Comparison of ENCODE assay signal across 14 cellular contexts in genomic region chr7:156560075-156560474, GRCh38.
DNase-seq lines count a peak whose midpoint lies in the region; TF ChIP-seq lines count a peak whose summit lies in the region.
"Had no signal": no experiment of that assay in that cellular context is flagged by ENCODE, and none has a peak within 500 bp of the region (broad histone marks: within the 10 kb centered on the region; RNA-seq: fewer than 3 reads in every experiment).

No MANE protein-coding gene starts in this region.

- no peak overlapping the region for H2BK12ac ChIP-seq in H9 (ENCODE audit: insufficient read length, low read depth, low read length)

- TF ChIP-seq EP300 in SK-N-SH (IDR thresholded peaks at IDR 0.05; ENCODE audit: borderline replicate concordance in 1 of 2, low read depth in 1 of 2, low read length in 1 of 2), result no peak

- no peak overlapping the region for H3K4ac ChIP-seq in H9 (ENCODE audit: low read depth, low read length)

- H3K9me3 Mint-ChIP-seq in H9, result peaks cover 19 to 20% of the 10 kb centered on the region in 2 experiments

- no peak overlapping the region for H3T11ph ChIP-seq in H9 (ENCODE audit: low read length)

- peak overlapping the region in 1 of 3 experiments; percentile 70; a peak in 1 of 7 replicates for H3K27ac Mint-ChIP-seq in H9
- H3K27ac Mint-ChIP-seq: activated T-helper 1 cell treated with anti-CD3 and anti-CD28 coated beads, Interleukin-12 subunit alpha, Interleukin-12 subunit beta, Interleukin-2, Interleukin-4 antibody, amounts not matched to agents 30 ng/mL and 10 ng/mL and 1 ng/mL, durations not matched to agents 14 hours and 24 hours and 36 hours had no signal

- H3K36me3 ChIP-seq in SK-N-SH (replicated peaks in 1 of 2; ENCODE audit: control insufficient read depth in 1 of 2, insufficient read depth in 2 of 2, low read length in 1 of 2) (no peaks in the 10 kb centered on the region), adrenal gland (replicated peaks in 1 of 2) (no peaks in the 10 kb centered on the region)
- H3K36me3 ChIP-seq: ascending aorta, gastroesophageal sphincter had no signal

- WGBS in H9 (ENCODE audit: extremely low coverage, insufficient read length, low lambda C conversion rate), result no CpG with 5 or more reads among the region's 9 CpGs
- WGBS in SK-N-SH (ENCODE audit: low lambda C conversion rate), result 57% methylated on average over 9 of the region's 9 CpGs
- WGBS in adrenal gland, 4 donors, result 79 to 91% (median 82%) methylated on average over 5 to 9 of the region's 9 CpGs

- H3K79me2 ChIP-seq in H9 (ENCODE audit: insufficient read depth, low read length) (no peaks in the 10 kb centered on the region), SK-N-SH (ENCODE audit: insufficient read depth) (no peaks in the 10 kb centered on the region)

- POLR2A ChIA-PET in SK-N-SH (lab: Yijun Ruan, JAX), result no interaction called here

- H4K20me1 ChIP-seq in H9 (ENCODE audit: control insufficient read depth, insufficient read depth, insufficient read length) (no peaks in the 10 kb centered on the region), SK-N-SH (ENCODE audit: insufficient read depth) (no peaks in the 10 kb centered on the region)

- H3K4me1 Mint-ChIP-seq in H9, result peaks cover 10 to 12% of the 10 kb centered on the region in 2 experiments

- peaks cover 6% of the 10 kb centered on the region; the same call in 1 of the 2 replicates for H3K27me3 Mint-ChIP-seq in H9 (ENCODE audit: low read depth)

- H3K27me3 ChIP-seq in H9 (ENCODE audit: insufficient read depth, low read length) (no peaks in the 10 kb centered on the region), SK-N-SH (ENCODE audit: insufficient read depth) (no peaks in the 10 kb centered on the region), adrenal gland (no peaks in the 10 kb centered on the region)
- H3K27me3 ChIP-seq: ascending aorta, gastroesophageal sphincter had no signal

- TF ChIP-seq RAD21 in SK-N-SH (IDR thresholded peaks at IDR 0.05; ENCODE audit: low read length), result peak; percentile 44

- DNase-seq in DMS 273 (lab: John Stamatoyannopoulos, UW; ENCODE audit: unreplicated experiment), result peak; percentile 56
- peak; percentile 72 for DNase-seq in H9
- peak; percentile 48 for DNase-seq in SK-N-SH
- DNase-seq in left kidney (ENCODE audit: low read depth, low spot score), result peak; percentile 23
- DNase-seq in NCI-H1092 treated with DMSO at 0.1 percent for 48 hours (lab: John Stamatoyannopoulos, UW), result no peak
- no peak for DNase-seq in adrenal gland
- no peak for DNase-seq in NCI-H2227 treated with DMSO at 0.1 percent for 48 hours (lab: John Stamatoyannopoulos, UW)
- DNase-seq in hypothalamus (lab: John Stamatoyannopoulos, UW), result no peak
- DNase-seq: effector CD4-positive, alpha-beta T cell; left cardiac atrium; substantia nigra had no signal

- H3K4me3 Mint-ChIP-seq in H9, result no peak overlapping the region
- H3K4me3 Mint-ChIP-seq: activated T-helper 1 cell treated with anti-CD3 and anti-CD28 coated beads, Interleukin-12 subunit alpha, Interleukin-12 subunit beta, Interleukin-2, Interleukin-4 antibody, amounts not matched to agents 30 ng/mL and 10 ng/mL and 1 ng/mL, durations not matched to agents 14 hours and 24 hours and 36 hours had no signal

- no peak overlapping the region for H3K18ac ChIP-seq in H9 (ENCODE audit: insufficient read length, low read depth, low read length)

- TF ChIP-seq CTCF in H9 (conservative IDR thresholded peaks at IDR 0.05) (peak; percentile 75), SK-N-SH (IDR thresholded peaks at IDR 0.05) (peak; percentile 29; the same call in 1 of the 2 replicates), adrenal gland (IDR thresholded peaks at IDR 0.05) (no peak)

- no peak overlapping the region for H3K23ac ChIP-seq in H9 (ENCODE audit: insufficient read length, low read depth, low read length)

- H3K79me1 ChIP-seq in H9 (ENCODE audit: insufficient read depth, low read depth, low read length, poor library complexity, severe bottlenecking), result no peaks in the 10 kb centered on the region

- H4K5ac ChIP-seq in H9 (ENCODE audit: insufficient read length, low read depth, low read length), result no peak overlapping the region

- H2AFZ ChIP-seq in H9 (ENCODE audit: low read length) (no peak overlapping the region), SK-N-SH (ENCODE audit: low read depth) (no peak overlapping the region)

- no peak overlapping the region; the same call in 1 of the 2 replicates for H3K14ac ChIP-seq in H9 (ENCODE audit: insufficient read depth, low read length)

- no peak overlapping the region for H3K56ac ChIP-seq in H9 (ENCODE audit: insufficient read length, low read depth, low read length)

- H3K23me2 ChIP-seq in H9 (ENCODE audit: insufficient read length, low read depth, low read length, poor library complexity, severe bottlenecking), result no peaks in the 10 kb centered on the region

- peaks cover 4% of the 10 kb centered on the region; the same call in 1 of the 2 replicates for H3K4me1 ChIP-seq in H9 (ENCODE audit: insufficient read depth, low read length)
- no peaks in the 10 kb centered on the region for H3K4me1 ChIP-seq in SK-N-SH (ENCODE audit: control insufficient read depth in 1 of 2, insufficient read depth in 2 of 2, low read depth in 1 of 2, low read length in 1 of 2)
- H3K4me1 ChIP-seq in adrenal gland (replicated peaks in 1 of 2), result no peaks in the 10 kb centered on the region
- H3K4me1 ChIP-seq: ascending aorta, gastroesophageal sphincter had no signal

- no peaks in the 10 kb centered on the region for H3F3A ChIP-seq in SK-N-SH (replicated peaks; ENCODE audit: insufficient read depth)

- H3K9ac ChIP-seq in H9 (ENCODE audit: extremely low read depth, insufficient read length, low read length) (no peak overlapping the region), SK-N-SH (no peak overlapping the region)

- CTCF ChIA-PET in SK-N-SH (lab: Yijun Ruan, JAX), result no interaction called here

- no peak overlapping the region for H2BK20ac ChIP-seq in H9 (ENCODE audit: low read depth, low read length, poor library complexity, severe bottlenecking)

- TF ChIP-seq POLR2A in adrenal gland (IDR thresholded peaks at IDR 0.05), result no peak

- H3K9me3 ChIP-seq in H9 (ENCODE audit: control insufficient read depth, low read depth, low read length) (no peaks in the 10 kb centered on the region), SK-N-SH (no peaks in the 10 kb centered on the region), adrenal gland (replicated peaks in 1 of 3) (no peaks in the 10 kb centered on the region)
- H3K9me3 ChIP-seq: ascending aorta, gastroesophageal sphincter had no signal

- H3K4me3 ChIP-seq in SK-N-SH (ENCODE audit: low read depth in 2 of 2, low read length in 1 of 2), result no peak overlapping the region
- H3K4me3 ChIP-seq in adrenal gland, result no peak overlapping the region
- H3K4me3 ChIP-seq: ascending aorta, gastroesophageal sphincter had no signal

- H3K27ac ChIP-seq in H9 (ENCODE audit: insufficient read length, low read depth, low read length) (no peak overlapping the region), SK-N-SH (ENCODE audit: low read depth in 2 of 2, low read length in 1 of 2) (no peak overlapping the region), adrenal gland (no peak overlapping the region)
- H3K27ac ChIP-seq: ascending aorta, gastroesophageal sphincter had no signal

- no peak overlapping the region for H2AK5ac ChIP-seq in H9 (ENCODE audit: insufficient read length, low read length)

- no peak overlapping the region for H2BK5ac ChIP-seq in H9 (ENCODE audit: insufficient read length, low read length)

- H4K91ac ChIP-seq in H9 (ENCODE audit: insufficient read length, low read depth, low read length), result no peak overlapping the region

- peaks cover 9 to 18% (median 11%) of the 10 kb centered on the region in 3 experiments; a peak in 6 of 7 replicates for H3K36me3 Mint-ChIP-seq in H9 (ENCODE audit: insufficient read depth in 1 of 3, low read depth in 3 of 3)

- H2BK120ac ChIP-seq in H9 (ENCODE audit: low read depth, low read length, poor library complexity, severe bottlenecking), result no peak overlapping the region

- H4K8ac ChIP-seq in H9 (replicated peaks; ENCODE audit: insufficient read length, low read depth, low read length), result no peak overlapping the region

- H3K4me2 ChIP-seq in H9 (ENCODE audit: insufficient read depth, insufficient read length, low read length), result no peak overlapping the region
- no peak overlapping the region for H3K4me2 ChIP-seq in SK-N-SH

- H3K9me2 ChIP-seq in SK-N-SH, result no peaks in the 10 kb centered on the region

- H2BK15ac ChIP-seq in H9 (ENCODE audit: low read depth, low read length), result no peak overlapping the region

- intact Hi-C loops in adrenal gland (cut with DNase I), result no loop called here

TF ChIP-seq in SK-N-SH, 30 proteins besides CTCF, POLR2A, EP300 and RAD21 (continues in another document):
- TF ChIP-seq NFIC (IDR thresholded peaks at IDR 0.05; ENCODE audit: borderline replicate concordance) (no peak), GABPA (IDR thresholded peaks at IDR 0.05; ENCODE audit: low read depth) (no peak), SIN3A (IDR thresholded peaks at IDR 0.05; ENCODE audit: borderline replicate concordance, low read depth, low read length) (no peak), MAX (IDR thresholded peaks at IDR 0.05; ENCODE audit: low read depth) (no peak), USF2 (IDR thresholded peaks at IDR 0.05; ENCODE audit: borderline replicate concordance, low read depth, low read length) (no peak), TCF12 (IDR thresholded peaks at IDR 0.05) (no peak), RFX5 (IDR thresholded peaks at IDR 0.05; ENCODE audit: low read length) (no peak), FOSL2 (IDR thresholded peaks at IDR 0.05; ENCODE audit: borderline replicate concordance, low read depth) (no peak), YY1 (IDR thresholded peaks at IDR 0.05; ENCODE audit: low read depth) (no peak), EZH2phosphoT487 (IDR thresholded peaks at IDR 0.05; ENCODE audit: borderline replicate concordance, low read depth) (no peak), FOXJ3 (CRISPR knock-in tag; IDR thresholded peaks at IDR 0.05) (no peak)

Comparison
In these comparisons a context has a peak if more than half of its experiments do, and no peak if none do; other contexts are left out.
1. DNase-seq: peak in DMS 273 (single experiment), H9 (single experiment), SK-N-SH (single experiment) and left kidney (single experiment); none in NCI-H1092 treated with DMSO at 0.1 percent for 48 hours (single experiment), adrenal gland (0 of 7), NCI-H2227 treated with DMSO at 0.1 percent for 48 hours (single experiment) and hypothalamus (0 of 51).
2. CTCF ChIP-seq: peak in H9 (single experiment) and SK-N-SH (single experiment); none in adrenal gland (0 of 6).